ENCODE assay signal across 22 cellular contexts in genomic region chr3:159234306-159234705, GRCh38.
DNase-seq lines count a peak whose midpoint lies in the region; ATAC-seq and TF ChIP-seq lines count a peak whose summit lies in the region.
"Had no signal": no experiment of that assay in that cellular context is flagged by ENCODE, and none has a peak within 500 bp of the region (broad histone marks: within the 10 kb centered on the region; RNA-seq: fewer than 3 reads in every experiment).

No MANE protein-coding gene starts in this region.

- no peak overlapping the region for H3K4me3 ChIP-seq in choroid plexus epithelial cell (ENCODE audit: low read depth, low read length)
- H3K4me3 ChIP-seq: PC-9, uterus had no signal

- H3K9me3 Mint-ChIP-seq in nephron (peaks cover 5% of the 10 kb centered on the region), type B pancreatic cell (peaks cover 3% of the 10 kb centered on the region)
- H3K9me3 Mint-ChIP-seq in activated naive CD4-positive, alpha-beta T cell treated with anti-CD3 and anti-CD28 coated beads, Interleukin-2, amount 50 U/mL, for 72 hours = peaks cover 6 to 8% of the 10 kb centered on the region in 2 donors

- H3K36me3 Mint-ChIP-seq in nephron (ENCODE audit: low read depth) (no peaks in the 10 kb centered on the region), type B pancreatic cell (no peaks in the 10 kb centered on the region)
- peaks cover 0 to 5% of the 10 kb centered on the region in 2 donors for H3K36me3 Mint-ChIP-seq in activated naive CD4-positive, alpha-beta T cell treated with anti-CD3 and anti-CD28 coated beads, Interleukin-2, amount 50 U/mL, for 72 hours
- H3K36me3 Mint-ChIP-seq: memory B cell; naive thymus-derived CD8-positive, alpha-beta T cell had no signal

- no peak for TF ChIP-seq CTCF in choroid plexus epithelial cell (conservative IDR thresholded peaks at IDR 0.05; ENCODE audit: low read depth, low read length)
- no peak for TF ChIP-seq CTCF in nephron (IDR thresholded peaks at IDR 0.05; ENCODE audit: unreplicated experiment in 3 of 3)
- TF ChIP-seq CTCF in type B pancreatic cell (conservative IDR thresholded peaks at IDR 0.05) = no peak

- no peak for ATAC-seq in activated naive CD4-positive, alpha-beta T cell treated with anti-CD3 and anti-CD28 coated beads, Interleukin-2, amount 50 U/mL, for 72 hours
- no peak for ATAC-seq in GM18502 (IDR thresholded peaks at IDR 0.05; ENCODE audit: poor library complexity, unreplicated experiment)
- ATAC-seq: naive thymus-derived CD8-positive, alpha-beta T cell had no signal

- H3K4me3 Mint-ChIP-seq in nephron (no peak overlapping the region), type B pancreatic cell (no peak overlapping the region)
- H3K4me3 Mint-ChIP-seq: IgD-negative memory B cell; memory B cell; naive thymus-derived CD8-positive, alpha-beta T cell; T-helper 1 cell treated with Interleukin-12 subunit alpha and Interleukin-12 subunit beta and Interleukin-4 antibody, amounts not matched to agents 30 μg/mL and 1 μg/mL, for 36 hours had no signal

- H3K27ac Mint-ChIP-seq in nephron (peak overlapping the region in 2 of 3 experiments; percentile 19 to 49), type B pancreatic cell (no peak overlapping the region)
- H3K27ac Mint-ChIP-seq in activated naive CD4-positive, alpha-beta T cell treated with anti-CD3 and anti-CD28 coated beads, Interleukin-2, amount 50 U/mL, for 72 hours = no peak overlapping the region
- H3K27ac Mint-ChIP-seq: IgD-negative memory B cell; memory B cell; naive thymus-derived CD8-positive, alpha-beta T cell; T-helper 1 cell treated with Interleukin-12 subunit alpha and Interleukin-12 subunit beta and Interleukin-4 antibody, amounts not matched to agents 30 μg/mL and 1 μg/mL, for 36 hours had no signal

- DNase-seq in ELR (ENCODE audit: low read depth) (peak; percentile 64), LoVo (ENCODE audit: low spot score) (peak; percentile 28), choroid plexus epithelial cell (ENCODE audit: low read depth) (peak; percentile 55), type B pancreatic cell (ENCODE audit: extremely low spot score, unreplicated experiment) (no peak), hepatic stellate cell (ENCODE audit: low spot score) (no peak)
- no peak for DNase-seq in activated naive CD4-positive, alpha-beta T cell treated with anti-CD3 and anti-CD28 coated beads, Interleukin-2, amount 50 U/mL, for 72 hours (ENCODE audit: low spot score in 2 of 2)
- DNase-seq: activated CD4-positive, alpha-beta T cell treated with anti-CD3 and anti-CD28 coated beads, Interleukin-2, amount 50 U/mL, for 1 hour; activated gamma-delta T cell; DND-41; kidney glomerular epithelial cell; naive thymus-derived CD8-positive, alpha-beta T cell; NCI-H1694 treated with DMSO at 0.1 percent for 48 hours; NCI-H2227 treated with DMSO at 0.1 percent for 48 hours; NCI-H82; PC-9; stimulated activated CD4-positive, alpha-beta T cell treated with anti-CD3 and anti-CD28 coated beads, Interleukin-4, amount 100 ng/mL, for 24 hours; uterus had no signal

- H3K4me1 Mint-ChIP-seq in nephron = peaks cover 36% of the 10 kb centered on the region
- H3K4me1 Mint-ChIP-seq in type B pancreatic cell (ENCODE audit: unreplicated experiment) = peaks cover 5% of the 10 kb centered on the region
- H3K4me1 Mint-ChIP-seq: naive thymus-derived CD8-positive, alpha-beta T cell had no signal

- H3K27me3 Mint-ChIP-seq in nephron (ENCODE audit: low read depth) = no peaks in the 10 kb centered on the region
- peaks cover 6% of the 10 kb centered on the region for H3K27me3 Mint-ChIP-seq in type B pancreatic cell

Comparison
In these comparisons a context has a peak if more than half of its experiments do, and no peak if none do; other contexts are left out.
1. DNase-seq: peak in ELR (single experiment), LoVo (single experiment) and choroid plexus epithelial cell (single experiment); none in activated naive CD4-positive, alpha-beta T cell treated with anti-CD3 and anti-CD28 coated beads, Interleukin-2, amount 50 U/mL, for 72 hours (0 of 2), type B pancreatic cell (single experiment) and hepatic stellate cell (single experiment).
2. H3K27ac Mint-ChIP-seq: peak in nephron (2 of 3); none in activated naive CD4-positive, alpha-beta T cell treated with anti-CD3 and anti-CD28 coated beads, Interleukin-2, amount 50 U/mL, for 72 hours (0 of 2) and type B pancreatic cell (single experiment).